Comparison of ENCODE assay signal across 6 cellular contexts in the genomic region with DNA sequence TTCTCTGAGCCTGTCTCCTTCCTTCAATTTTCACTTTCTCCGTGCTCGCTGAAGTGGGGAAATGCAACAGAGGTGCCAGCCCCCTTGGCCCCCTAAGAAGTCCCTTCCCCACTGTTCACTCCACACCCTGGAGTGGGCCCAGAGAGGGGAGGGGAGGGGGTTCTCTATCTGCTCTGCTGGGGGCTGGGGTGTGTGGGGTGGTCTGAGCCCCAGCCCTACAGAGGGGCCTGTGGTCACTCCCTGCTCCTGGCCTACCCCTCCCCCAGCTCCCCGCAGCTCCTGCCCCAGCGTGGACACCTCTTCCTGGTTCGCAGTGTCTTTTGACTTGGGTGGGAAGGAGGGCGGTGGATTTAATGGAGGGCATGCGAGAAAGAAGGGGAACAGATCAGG. TPM values are rescaled to one million over a fixed set of nuclear protein-coding genes. Genes with fewer than 3 reads are reported as not detected.
DNase-seq lines count a peak whose midpoint lies in the region; ATAC-seq, FAIRE-seq and TF ChIP-seq lines count a peak whose summit lies in the region.

No MANE protein-coding gene starts in this region.

- peak overlapping the region; percentile 26 to 89 (median 79) for H3K4me3 Mint-ChIP-seq in naive thymus-derived CD8-positive, alpha-beta T cell

- H4K20me1 ChIP-seq in K562 (replicated peaks; ENCODE audit: control insufficient read depth, insufficient read depth, low read length) = no peaks in the 10 kb centered on the region

- no peak for TF ChIP-seq EP300 in K562 (IDR thresholded peaks at IDR 0.05; ENCODE audit: low read length)

- peaks cover 64% of the 10 kb centered on the region for H3K79me2 ChIP-seq in K562 (ENCODE audit: control insufficient read depth, insufficient read depth, low read length)

- DNase-seq in K562 (ENCODE audit: extremely low read depth in 1 of 4, low spot score in 3 of 4) (peak in 1 of 4 experiments; percentile 27), DMS114 treated with DMSO at 0.1 percent for 48 hours (lab: John Stamatoyannopoulos, UW; ENCODE audit: unreplicated experiment) (no peak), SW 1271 (lab: John Stamatoyannopoulos, UW) (no peak)
- DNase-seq in naive thymus-derived CD8-positive, alpha-beta T cell = peak in 1 of 10 donors; percentile 54

- CTCF ChIA-PET in K562 (lab: Yijun Ruan, JAX; ENCODE audit: low intra/inter-chr PET ratio) = interaction anchor here (9.3 kb wide), 1 partner anchor 12 kb away, joined by 150 read pairs; no protein-coding TSS in a partner anchor

- WGBS in K562 (ENCODE audit: insufficient coverage, low coverage, missing lambda C conversion rate) = 7% methylated on average over 3 of the region's 7 CpGs

- H3K27me3 Mint-ChIP-seq in naive thymus-derived CD8-positive, alpha-beta T cell = no peaks in the 10 kb centered on the region

- no peaks in the 10 kb centered on the region for H3K27me3 ChIP-seq in K562 (ENCODE audit: control insufficient read depth in 2 of 2, insufficient read depth in 2 of 2, low read length in 2 of 2)

- no peak overlapping the region for H2AFZ ChIP-seq in K562 (ENCODE audit: low read depth, low read length)

- ATAC-seq in K562 (no peak), GM21723 (IDR thresholded peaks at IDR 0.05; ENCODE audit: unreplicated experiment) (no peak)
- ATAC-seq in naive thymus-derived CD8-positive, alpha-beta T cell = no peak

- in situ Hi-C loops in K562 (cut with MboI) = no loop called here

- H3K4me1 Mint-ChIP-seq in naive thymus-derived CD8-positive, alpha-beta T cell = peaks cover 21 to 33% (median 30%) of the 10 kb centered on the region in 4 donors

- peaks cover 0 to 7% (median 0%) of the 10 kb centered on the region in 3 donors for H3K36me3 Mint-ChIP-seq in naive thymus-derived CD8-positive, alpha-beta T cell

- peak overlapping the region; percentile 66; the same call in 1 of the 2 replicates for H3K9ac ChIP-seq in ES-I3 (ENCODE audit: low read depth, low read length)
- peak overlapping the region; percentile 85 to 90 for H3K9ac ChIP-seq in K562 (ENCODE audit: insufficient read depth in 1 of 2, low read depth in 2 of 2, low read length in 2 of 2)

- no peak for TF ChIP-seq POLR2A in K562 (conservative IDR thresholded peaks at IDR 0.05)

- TF ChIP-seq CTCF in K562 (IDR thresholded peaks at IDR 0.05 in 2 of 3, conservative IDR thresholded peaks at IDR 0.05 in 1 of 3; ENCODE audit: insufficient read depth in 2 of 3, low read depth in 1 of 3, low read length in 3 of 3) = no peak

- peaks cover 11% of the 10 kb centered on the region for H3K4me1 ChIP-seq in ES-I3 (ENCODE audit: insufficient read depth, low read length)
- peaks cover 24 to 75% of the 10 kb centered on the region in 2 experiments; a peak in 4 of 5 replicates for H3K4me1 ChIP-seq in K562 (replicated peaks in 1 of 2; ENCODE audit: control insufficient read depth in 2 of 2, insufficient read depth in 2 of 2, low read length in 2 of 2)

- no TSS peak for BruUV-seq in K562 (replicated peaks; lab: Mats Ljungman, UMichigan)

- no peaks in the 10 kb centered on the region for H3K9me3 Mint-ChIP-seq in naive thymus-derived CD8-positive, alpha-beta T cell

- H3K27ac ChIP-seq in K562 (ENCODE audit: extremely low read depth, low read depth, low read length) = peak overlapping the region; percentile 88

- H3K36me3 ChIP-seq in ES-I3 (ENCODE audit: insufficient read depth, low read length) = peaks cover 5% of the 10 kb centered on the region; the same call in 1 of the 2 replicates
- peaks cover 33% of the 10 kb centered on the region; the same call in 2 of the 3 replicates for H3K36me3 ChIP-seq in K562 (ENCODE audit: control insufficient read depth, insufficient read depth, low read length)

- POLR2A ChIA-PET in K562 (lab: Yijun Ruan, JAX) = interaction anchor here (0.7 kb wide), 1 partner anchor 65 kb away, joined by 3 read pairs; no protein-coding TSS in a partner anchor
- POLR2A ChIA-PET in naive thymus-derived CD8-positive, alpha-beta T cell (lab: Charles Lee) = interaction anchor here (1.4 to 4.5 kb wide), 2 partner anchors 30 to 32 kb away, joined by 4 to 34 read pairs; a partner anchor contains a TSS

- peak overlapping the region; percentile 76 for H3K4me3 ChIP-seq in K562

- no peaks in the 10 kb centered on the region for H3K9me1 ChIP-seq in K562 (ENCODE audit: control insufficient read depth, insufficient read depth, low read length)

- FAIRE-seq in K562 (lab: Jason Lieb, UNC) = no peak

- TF ChIP-seq RAD21 in K562 (CRISPR knock-in tag; conservative IDR thresholded peaks at IDR 0.05 in 1 of 2, IDR thresholded peaks at IDR 0.05 in 1 of 2) = no peak

- intact Hi-C loops in K562 (cut with micrococcal nuclease) = no loop called here

- peak overlapping the region; percentile 100 for H3K4me2 ChIP-seq in K562 (ENCODE audit: insufficient read depth, low read length)

- H3K27ac Mint-ChIP-seq in naive thymus-derived CD8-positive, alpha-beta T cell = peak overlapping the region in 8 of 10 donors; percentile 65 to 97 (median 82)

- no peaks in the 10 kb centered on the region for H3K9me3 ChIP-seq in ES-I3 (ENCODE audit: control insufficient read depth, insufficient read depth, low read length)
- no peaks in the 10 kb centered on the region for H3K9me3 ChIP-seq in K562 (replicated peaks; ENCODE audit: control insufficient read depth, insufficient read depth, low read depth, low read length)

RNA-seq across cellular contexts. Expression of a gene that starts 1.0 kb away (rescaled TPM):
- total RNA-seq in K562 (2011; cell fraction: chromatin; rRNA removed; ENCODE audit: low replicate concordance) = 28.9 and 51.1 TPM in 2 replicates
- 36.8 and 39.7 TPM in 2 replicates for total RNA-seq in K562 (2011; cell fraction: nucleolus; rRNA removed)
- total RNA-seq in K562 (2011; cell fraction: nucleoplasm; rRNA removed) = 26.9 and 34.2 TPM in 2 replicates
- 27.2 and 31.7 TPM in 2 replicates for total RNA-seq in K562 (2014; rRNA removed)
- 5.4 and 6.4 TPM in 2 replicates for total RNA-seq in K562 (2014; rRNA removed; fragmentation: Illumina TruSeq; extraction: Trizol)
- total RNA-seq in K562 (2015; rRNA removed; fragmentation: Illumina TruSeq; extraction: Trizol) = 18.5 and 19.8 TPM in 2 replicates
- 38.6 and 42.1 TPM in 2 replicates for total RNA-seq in K562 (2021)
- polyA plus RNA-seq in K562 (2011; rRNA removed) = 14.7 and 29.0 TPM in 2 replicates
- 28.1 and 68.0 TPM in 2 replicates for polyA plus RNA-seq in K562 (2011; cell fraction: cytosol; rRNA removed)
- 65.4 and 125 TPM in 2 replicates for polyA plus RNA-seq in K562 (2011; cell fraction: nucleus; rRNA removed)
- 34.1 and 35.5 TPM in 2 replicates for polyA plus RNA-seq in K562 (2012)
- 11.8 and 30.3 TPM in 2 replicates for polyA plus RNA-seq in K562 (2014; fragmentation: Illumina TruSeq; extraction: Trizol)
- under 1 TPM; 0.23 to 0.59 TPM for polyA plus RNA-seq in K562 (2014; fragmentation: Nextera tagmentation; extraction: Ambion mirVana)
- 42.5 and 43.7 TPM in 2 replicates for polyA plus RNA-seq in K562 (2014; rRNA removed)
- polyA minus RNA-seq in K562 (2011; rRNA and poly(A)+ RNA removed) = 8.0 and 8.6 TPM in 2 replicates
- polyA minus RNA-seq in K562 (2011; cell fraction: cytosol; rRNA and poly(A)+ RNA removed) = 19.6 and 24.0 TPM in 2 replicates
- 19.8 and 24.9 TPM in 2 replicates for polyA minus RNA-seq in K562 (2011; cell fraction: nucleus; rRNA and poly(A)+ RNA removed)
- total RNA-seq in naive thymus-derived CD8-positive, alpha-beta T cell = 10 to 100 TPM; 33.5 to 34.3 TPM
- polyA plus RNA-seq in naive thymus-derived CD8-positive, alpha-beta T cell = 10 to 100 TPM; 10.8 to 19.5 (median 13.1) TPM

RNA-seq across cellular contexts. Expression of a gene that starts 13.3 kb away (rescaled TPM):
- total RNA-seq in K562 (2011; cell fraction: chromatin; rRNA removed; ENCODE audit: low replicate concordance) = 20.7 and 34.6 TPM in 2 replicates
- 16.7 and 19.2 TPM in 2 replicates for total RNA-seq in K562 (2011; cell fraction: nucleolus; rRNA removed)
- 17.9 and 20.4 TPM in 2 replicates for total RNA-seq in K562 (2011; cell fraction: nucleoplasm; rRNA removed)
- total RNA-seq in K562 (2014; rRNA removed) (17.9 and 20.6 TPM in 2 replicates), K562 (2014; rRNA removed; fragmentation: Illumina TruSeq; extraction: Trizol) (16.6 and 18.0 TPM in 2 replicates), K562 (2015; rRNA removed; fragmentation: Illumina TruSeq; extraction: Trizol) (13.6 and 14.3 TPM in 2 replicates), K562 (2021) (19.2 and 24.5 TPM in 2 replicates)
- polyA plus RNA-seq in K562 (2011; rRNA removed) (16.1 and 17.4 TPM in 2 replicates), K562 (2014; fragmentation: Illumina TruSeq; extraction: Trizol) (34.7 and 35.5 TPM in 2 replicates), K562 (2014; fragmentation: Nextera tagmentation; extraction: Ambion mirVana) (10 to 100 TPM; 11.6 to 14.8 TPM), K562 (2014; rRNA removed) (16.6 and 18.9 TPM in 2 replicates)
- 13.8 and 17.6 TPM in 2 replicates for polyA plus RNA-seq in K562 (2011; cell fraction: cytosol; rRNA removed)
- polyA plus RNA-seq in K562 (2011; cell fraction: nucleus; rRNA removed) = 13.3 and 19.8 TPM in 2 replicates
- polyA plus RNA-seq in K562 (2012) = 10.5 and 24.8 TPM in 2 replicates
- 15.7 and 22.2 TPM in 2 replicates for polyA minus RNA-seq in K562 (2011; rRNA and poly(A)+ RNA removed)
- 8.4 and 13.6 TPM in 2 replicates for polyA minus RNA-seq in K562 (2011; cell fraction: cytosol; rRNA and poly(A)+ RNA removed)
- polyA minus RNA-seq in K562 (2011; cell fraction: nucleus; rRNA and poly(A)+ RNA removed) = 7.5 and 8.2 TPM in 2 replicates
- total RNA-seq in naive thymus-derived CD8-positive, alpha-beta T cell = 10 to 100 TPM; 17.0 to 18.2 TPM
- polyA plus RNA-seq in naive thymus-derived CD8-positive, alpha-beta T cell = 10 to 100 TPM in 1 of 3 donors, 1 to 10 TPM in 2; 5.3 to 18.2 (median 9.7) TPM

RNA-seq across cellular contexts. Expression of a gene that starts 13.3 kb away (rescaled TPM):
- total RNA-seq in K562 (2011; cell fraction: chromatin; rRNA removed; ENCODE audit: low replicate concordance) = 12.8 and 41.1 TPM in 2 replicates
- total RNA-seq in K562 (2011; cell fraction: nucleolus; rRNA removed) = 39.1 and 47.4 TPM in 2 replicates
- 21.9 and 30.8 TPM in 2 replicates for total RNA-seq in K562 (2011; cell fraction: nucleoplasm; rRNA removed)
- 55.9 and 63.2 TPM in 2 replicates for total RNA-seq in K562 (2014; rRNA removed)
- total RNA-seq in K562 (2014; rRNA removed; fragmentation: Illumina TruSeq; extraction: Trizol) = 20.5 and 21.3 TPM in 2 replicates
- 40.0 and 42.5 TPM in 2 replicates for total RNA-seq in K562 (2015; rRNA removed; fragmentation: Illumina TruSeq; extraction: Trizol)
- total RNA-seq in K562 (2021) = 47.0 and 48.5 TPM in 2 replicates
- polyA plus RNA-seq in K562 (2011; rRNA removed) = 37.2 and 47.6 TPM in 2 replicates
- polyA plus RNA-seq in K562 (2011; cell fraction: cytosol; rRNA removed) = 62.0 and 116 TPM in 2 replicates
- polyA plus RNA-seq in K562 (2011; cell fraction: nucleus; rRNA removed) = 74.2 and 104 TPM in 2 replicates
- 58.5 and 65.3 TPM in 2 replicates for polyA plus RNA-seq in K562 (2012)
- 29.1 and 50.5 TPM in 2 replicates for polyA plus RNA-seq in K562 (2014; fragmentation: Illumina TruSeq; extraction: Trizol)
- polyA plus RNA-seq in K562 (2014; fragmentation: Nextera tagmentation; extraction: Ambion mirVana) = 10 to 100 TPM; 15.1 to 25.6 TPM
- 63.7 and 77.5 TPM in 2 replicates for polyA plus RNA-seq in K562 (2014; rRNA removed)
- 7.5 and 9.8 TPM in 2 replicates for polyA minus RNA-seq in K562 (2011; rRNA and poly(A)+ RNA removed)
- polyA minus RNA-seq in K562 (2011; cell fraction: cytosol; rRNA and poly(A)+ RNA removed) = 15.6 and 15.7 TPM in 2 replicates
- 26.4 and 27.4 TPM in 2 replicates for polyA minus RNA-seq in K562 (2011; cell fraction: nucleus; rRNA and poly(A)+ RNA removed)
- total RNA-seq in naive thymus-derived CD8-positive, alpha-beta T cell = 10 to 100 TPM; 64.9 to 66.6 TPM
- polyA plus RNA-seq in naive thymus-derived CD8-positive, alpha-beta T cell = 100 to 1,000 TPM; 117 to 136 (median 123) TPM

RNA-seq across cellular contexts. Expression of a gene that starts 30.3 kb away (rescaled TPM):
- 0.69 TPM in 1 of 2 replicates, not detected in the other for total RNA-seq in K562 (2011; cell fraction: chromatin; rRNA removed; ENCODE audit: low replicate concordance)
- 0.79 and 0.83 TPM in 2 replicates for total RNA-seq in K562 (2011; cell fraction: nucleolus; rRNA removed)
- total RNA-seq in K562 (2011; cell fraction: nucleoplasm; rRNA removed) = 0.44 and 0.46 TPM in 2 replicates
- total RNA-seq in K562 (2014; rRNA removed) = 0.16 and 0.23 TPM in 2 replicates
- total RNA-seq in K562 (2014; rRNA removed; fragmentation: Illumina TruSeq; extraction: Trizol) = 0.04 TPM in 1 of 2 replicates, not detected in the other
- 0.04 and 0.07 TPM in 2 replicates for total RNA-seq in K562 (2015; rRNA removed; fragmentation: Illumina TruSeq; extraction: Trizol)
- total RNA-seq in K562 (2021) = 0.09 and 0.29 TPM in 2 replicates
- 0.24 and 0.28 TPM in 2 replicates for polyA plus RNA-seq in K562 (2011; rRNA removed)
- polyA plus RNA-seq in K562 (2011; cell fraction: cytosol; rRNA removed) = 0.15 and 0.57 TPM in 2 replicates
- polyA plus RNA-seq in K562 (2011; cell fraction: nucleus; rRNA removed) = 0.62 and 0.97 TPM in 2 replicates
- polyA plus RNA-seq in K562 (2012) = 0.09 and 0.54 TPM in 2 replicates
- polyA plus RNA-seq in K562 (2014; fragmentation: Illumina TruSeq; extraction: Trizol) = 0.04 TPM in 1 of 2 replicates, not detected in the other
- not detected for polyA plus RNA-seq in K562 (2014; fragmentation: Nextera tagmentation; extraction: Ambion mirVana)
- polyA plus RNA-seq in K562 (2014; rRNA removed) = 0.04 and 0.07 TPM in 2 replicates
- polyA minus RNA-seq in K562 (2011; rRNA and poly(A)+ RNA removed) = 0.14 TPM in 1 of 2 replicates, not detected in the other
- polyA minus RNA-seq in K562 (2011; cell fraction: cytosol; rRNA and poly(A)+ RNA removed) = 0.38 TPM in 1 of 2 replicates, not detected in the other
- polyA minus RNA-seq in K562 (2011; cell fraction: nucleus; rRNA and poly(A)+ RNA removed) = 0.44 and 0.67 TPM in 2 replicates
- total RNA-seq in naive thymus-derived CD8-positive, alpha-beta T cell = 1 to 10 TPM; 1.3 to 1.4 TPM
- polyA plus RNA-seq in naive thymus-derived CD8-positive, alpha-beta T cell = 1 to 10 TPM in 1 of 3 donors, under 1 TPM in 2; 0.39 to 1.1 (median 0.89) TPM

RNA-seq across cellular contexts. Expression of a gene that starts 30.4 kb away (rescaled TPM):
- 6.0 and 9.2 TPM in 2 replicates for total RNA-seq in K562 (2011; cell fraction: chromatin; rRNA removed; ENCODE audit: low replicate concordance)
- 3.8 and 5.2 TPM in 2 replicates for total RNA-seq in K562 (2011; cell fraction: nucleolus; rRNA removed)
- total RNA-seq in K562 (2011; cell fraction: nucleoplasm; rRNA removed) = 3.7 and 5.1 TPM in 2 replicates
- 1.00 and 2.2 TPM in 2 replicates for total RNA-seq in K562 (2014; rRNA removed)
- 0.64 and 0.69 TPM in 2 replicates for total RNA-seq in K562 (2014; rRNA removed; fragmentation: Illumina TruSeq; extraction: Trizol)
- 0.58 and 0.68 TPM in 2 replicates for total RNA-seq in K562 (2015; rRNA removed; fragmentation: Illumina TruSeq; extraction: Trizol)
- 1.4 and 1.8 TPM in 2 replicates for total RNA-seq in K562 (2021)
- polyA plus RNA-seq in K562 (2011; rRNA removed) = 4.6 and 8.1 TPM in 2 replicates
- 5.6 and 7.0 TPM in 2 replicates for polyA plus RNA-seq in K562 (2011; cell fraction: cytosol; rRNA removed)
- 15.8 and 21.0 TPM in 2 replicates for polyA plus RNA-seq in K562 (2011; cell fraction: nucleus; rRNA removed)
- polyA plus RNA-seq in K562 (2012) = 1.6 and 3.3 TPM in 2 replicates
- polyA plus RNA-seq in K562 (2014; fragmentation: Illumina TruSeq; extraction: Trizol) = 1.5 and 1.6 TPM in 2 replicates
- polyA plus RNA-seq in K562 (2014; fragmentation: Nextera tagmentation; extraction: Ambion mirVana) = under 1 TPM; 0.24 to 0.31 TPM
- 0.86 and 0.96 TPM in 2 replicates for polyA plus RNA-seq in K562 (2014; rRNA removed)
- 5.0 and 5.6 TPM in 2 replicates for polyA minus RNA-seq in K562 (2011; rRNA and poly(A)+ RNA removed)
- 2.5 and 5.0 TPM in 2 replicates for polyA minus RNA-seq in K562 (2011; cell fraction: cytosol; rRNA and poly(A)+ RNA removed)
- 3.4 and 5.2 TPM in 2 replicates for polyA minus RNA-seq in K562 (2011; cell fraction: nucleus; rRNA and poly(A)+ RNA removed)
- total RNA-seq in naive thymus-derived CD8-positive, alpha-beta T cell = 10 to 100 TPM; 63.1 to 66.9 TPM
- polyA plus RNA-seq in naive thymus-derived CD8-positive, alpha-beta T cell = 10 to 100 TPM in 2 of 3 donors, 1 to 10 TPM in 1; 9.9 to 11.5 (median 11.2) TPM
